ENCODE assay signal across 21 cellular contexts in the genomic region with DNA sequence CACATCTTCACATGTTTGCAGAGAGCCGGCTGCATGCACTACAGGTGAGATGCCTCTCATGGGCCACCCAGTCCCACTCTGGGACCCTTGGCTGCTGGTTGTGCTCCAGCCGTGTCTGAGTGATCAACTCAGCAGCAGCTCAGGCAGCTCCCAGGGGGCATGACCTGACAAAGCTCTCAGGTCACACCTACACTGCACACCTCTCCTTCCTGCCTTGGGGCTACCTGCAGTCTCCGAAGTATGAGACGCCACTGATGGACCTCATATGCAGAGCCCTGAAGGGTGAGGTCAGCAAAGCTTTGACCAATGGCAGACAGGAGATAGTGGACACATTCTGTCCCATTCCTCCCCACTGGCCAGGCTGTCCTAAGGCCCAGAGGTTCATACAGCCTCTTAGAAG. TPM values are rescaled to one million over a fixed set of nuclear protein-coding genes. Genes with fewer than 3 reads are reported as not detected.
DNase-seq lines count a peak whose midpoint lies in the region; ATAC-seq and TF ChIP-seq lines count a peak whose summit lies in the region.
"Had no signal": no experiment of that assay in that cellular context is flagged by ENCODE, and none has a peak within 500 bp of the region (broad histone marks: within the 10 kb centered on the region; RNA-seq: fewer than 3 reads in every experiment).

No MANE protein-coding gene starts in this region.

- dilution Hi-C loops in IMR-90 (cut with HindIII; ENCODE audit: low sequenced_read_pairs, unreplicated experiment): no loop called here

- H3K27me3 Mint-ChIP-seq in T-helper 17 cell: no peaks in the 10 kb centered on the region
- H3K27me3 Mint-ChIP-seq: CD8-positive, alpha-beta memory T cell had no signal

- in situ Hi-C loops in IMR-90 (cut with MboI; ENCODE audit: low sequenced_read_pairs): no loop called here

- H4K20me1 ChIP-seq in BLaER1 (no peaks in the 10 kb centered on the region), IMR-90 (ENCODE audit: insufficient read depth, low read length) (no peaks in the 10 kb centered on the region)

- no peak for TF ChIP-seq RAD21 in IMR-90 (IDR thresholded peaks at IDR 0.05; ENCODE audit: low read length)

- no peak overlapping the region; the same call in none of the 2 replicates for H2BK120ac ChIP-seq in IMR-90 (ENCODE audit: low read depth, low read length)
- H2BK120ac ChIP-seq in neuronal stem cell (ENCODE audit: low read depth, low read length): no peak overlapping the region

- peak overlapping the region; percentile 56; the same call in 1 of the 2 replicates for H3K4ac ChIP-seq in IMR-90 (ENCODE audit: low read depth, low read length)
- H3K4ac ChIP-seq in neuronal stem cell (ENCODE audit: low read length): no peak overlapping the region

- H3K14ac ChIP-seq in IMR-90 (replicated peaks; ENCODE audit: low read depth, low read length) (0 out of 2 replicates have a peak overlapping the region, but pooled peaks have one; percentile 53), neuronal stem cell (ENCODE audit: low read length) (no peak overlapping the region)

- POLR2A ChIA-PET in IMR-90 (lab: Charles Lee; ENCODE audit: unreplicated experiment): interaction anchor here (1.0 kb wide), 1 partner anchor 52 kb away, joined by 3 read pairs; no protein-coding TSS in a partner anchor

- peak overlapping the region; percentile 70 for H3K4me2 ChIP-seq in BLaER1
- H3K4me2 ChIP-seq in IMR-90 (ENCODE audit: low read depth, low read length): no peak overlapping the region
- no peak overlapping the region for H3K4me2 ChIP-seq in neuronal stem cell (ENCODE audit: insufficient read depth, low read length, poor library complexity, severe bottlenecking)
- H3K4me2 ChIP-seq: SK-N-SH had no signal

- intact Hi-C loops in IMR-90 (cut with micrococcal nuclease): no loop called here

- no peaks in the 10 kb centered on the region for H3K27me3 ChIP-seq in BLaER1
- no peaks in the 10 kb centered on the region for H3K27me3 ChIP-seq in IMR-90 (ENCODE audit: control insufficient read depth, insufficient read depth, low read length)
- peaks cover 0 to 9% (median 0%) of the 10 kb centered on the region in 3 experiments for H3K27me3 ChIP-seq in neuronal stem cell (ENCODE audit: control insufficient read depth in 3 of 3, insufficient read depth in 3 of 3, low read depth in 1 of 3, low read length in 3 of 3)

- H3K4me1 ChIP-seq in BLaER1 (peaks cover 52% of the 10 kb centered on the region), IMR-90 (ENCODE audit: control insufficient read depth, insufficient read depth, low read length) (peaks cover 10% of the 10 kb centered on the region), neuronal stem cell (ENCODE audit: control insufficient read depth in 2 of 2, insufficient read depth in 1 of 2, low read depth in 1 of 2, low read length in 2 of 2) (peaks cover 7 to 9% of the 10 kb centered on the region in 2 donors)

- no peak overlapping the region for H3K27ac Mint-ChIP-seq in T-helper 17 cell

- H2BK5ac ChIP-seq in IMR-90 (ENCODE audit: low read depth, low read length, poor library complexity, severe bottlenecking) (no peak overlapping the region), neuronal stem cell (ENCODE audit: low read length) (no peak overlapping the region)

- peak overlapping the region; percentile 41; the same call in 1 of the 3 replicates for H2BK15ac ChIP-seq in IMR-90 (ENCODE audit: low read depth, low read length)
- H2BK15ac ChIP-seq in neuronal stem cell (ENCODE audit: low read length): peak overlapping the region; percentile 19

- H3K56ac ChIP-seq in IMR-90 (ENCODE audit: extremely low read depth, insufficient read depth, low read length): no peak overlapping the region

- H3K4me3 ChIP-seq in BLaER1: no peak overlapping the region
- H3K4me3 ChIP-seq in IMR-90 (ENCODE audit: insufficient read depth, low read depth, low read length): no peak overlapping the region
- no peak overlapping the region for H3K4me3 ChIP-seq in neuronal stem cell (ENCODE audit: low read length in 2 of 2)
- H3K4me3 ChIP-seq: GM23248 had no signal

- no peak overlapping the region for H2AFZ ChIP-seq in IMR-90 (replicated peaks; ENCODE audit: low read length, poor library complexity)
- no peak overlapping the region for H2AFZ ChIP-seq in neuronal stem cell (ENCODE audit: low read length)
- H2AFZ ChIP-seq: GM23248 had no signal

- peaks cover 8% of the 10 kb centered on the region; the same call in 1 of the 2 replicates for H3K9me1 ChIP-seq in IMR-90 (ENCODE audit: insufficient read depth, low read length)

- BruUV-seq in IMR-90 (replicated peaks; lab: Mats Ljungman, UMichigan): no TSS peak

- DNase-seq in IMR-90 (no peak), islet precursor cell (peak; percentile 45), neuronal stem cell (ENCODE audit: low spot score) (no peak), GM20000 (ENCODE audit: low spot score) (no peak), T-helper 17 cell (no peak)
- DNase-seq: C1 segment of cervical spinal cord; CD8-positive, alpha-beta memory T cell; DMS53; GM23248; KG1; NCI-H1105 treated with DMSO at 0.1 percent for 48 hours; NCI-H1694 treated with DMSO at 0.1 percent for 48 hours; NCI-H510A treated with DMSO at 0.1 percent for 48 hours; NCI-H774; RPMI8226; SHP77 treated with DMSO at 0.1 percent for 48 hours; SK-N-SH had no signal

- H3K27ac ChIP-seq in BLaER1: no peak overlapping the region
- H3K27ac ChIP-seq in IMR-90 (ENCODE audit: insufficient read depth, low read length): no peak overlapping the region
- H3K27ac ChIP-seq in neuronal stem cell (replicated peaks; ENCODE audit: low read length): no peak overlapping the region
- H3K27ac ChIP-seq: GM23248 had no signal

- no peak overlapping the region for H3K4me3 Mint-ChIP-seq in T-helper 17 cell
- H3K4me3 Mint-ChIP-seq: CD8-positive, alpha-beta memory T cell had no signal

- CTCF ChIA-PET in IMR-90 (lab: Yijun Ruan, JAX): no interaction called here

- no peak overlapping the region for H4K8ac ChIP-seq in IMR-90 (ENCODE audit: low read depth in 2 of 2, low read length in 2 of 2)
- no peak overlapping the region for H4K8ac ChIP-seq in neuronal stem cell (ENCODE audit: low read depth, low read length)

- no peak for TF ChIP-seq POLR2A in IMR-90 (IDR thresholded peaks at IDR 0.05; ENCODE audit: low read depth, low read length)

- no peaks in the 10 kb centered on the region for H3K36me3 ChIP-seq in BLaER1
- H3K36me3 ChIP-seq in IMR-90 (ENCODE audit: control insufficient read depth, insufficient read depth, low read length): no peaks in the 10 kb centered on the region
- no peaks in the 10 kb centered on the region for H3K36me3 ChIP-seq in neuronal stem cell (replicated peaks in 1 of 2; ENCODE audit: control insufficient read depth in 2 of 2, insufficient read depth in 2 of 2, low read length in 2 of 2)

- TF ChIP-seq CTCF in IMR-90 (conservative IDR thresholded peaks at IDR 0.05; ENCODE audit: low read depth, low read length) (no peak), GM20000 (IDR thresholded peaks at IDR 0.05; ENCODE audit: extremely low read depth, missing control alignments) (no peak)

- H2BK20ac ChIP-seq in IMR-90 (ENCODE audit: low read depth, low read length): peak overlapping the region; percentile 62

- H4K91ac ChIP-seq in IMR-90 (ENCODE audit: insufficient read depth, low read depth, low read length): peak overlapping the region; percentile 24; the same call in 1 of the 2 replicates
- H4K91ac ChIP-seq in neuronal stem cell (ENCODE audit: low read depth, low read length, poor library complexity): no peak overlapping the region

- ATAC-seq in IMR-90 (ENCODE audit: low read depth) (no peak), GM21528 (IDR thresholded peaks at IDR 0.05; ENCODE audit: low FRiP score, unreplicated experiment) (no peak), HG02885 (IDR thresholded peaks at IDR 0.05; ENCODE audit: poor library complexity, unreplicated experiment) (no peak), T-helper 17 cell (no peak)
- ATAC-seq: HCT116 had no signal

- peak overlapping the region; percentile 37; the same call in 1 of the 2 replicates for H2AK5ac ChIP-seq in IMR-90 (ENCODE audit: low read depth, low read length)
- no peak overlapping the region for H2AK5ac ChIP-seq in neuronal stem cell (ENCODE audit: low read depth, low read length)

- no peak overlapping the region for H3K23ac ChIP-seq in IMR-90 (ENCODE audit: low read depth, low read length)
- H3K23ac ChIP-seq in neuronal stem cell (ENCODE audit: low read depth, low read length, poor library complexity): no peak overlapping the region

- H3K36me3 Mint-ChIP-seq in T-helper 17 cell (ENCODE audit: low read depth): peaks cover 5% of the 10 kb centered on the region
- H3K36me3 Mint-ChIP-seq: CD8-positive, alpha-beta memory T cell had no signal

- H3K4me1 Mint-ChIP-seq in T-helper 17 cell: peaks cover 18% of the 10 kb centered on the region

- H2BK12ac ChIP-seq in neuronal stem cell (ENCODE audit: low read length): peak overlapping the region; percentile 35

- H3K9ac ChIP-seq in BLaER1: no peak overlapping the region
- H3K9ac ChIP-seq in IMR-90 (ENCODE audit: low read depth, low read length): no peak overlapping the region
- H3K9ac ChIP-seq in neuronal stem cell (ENCODE audit: low read depth, low read length, poor library complexity): no peak overlapping the region
- H3K9ac ChIP-seq: GM23248, SK-N-SH had no signal

- no peaks in the 10 kb centered on the region for H3K9me3 ChIP-seq in BLaER1
- H3K9me3 ChIP-seq in IMR-90 (ENCODE audit: control insufficient read depth, insufficient read depth, low read length): no peaks in the 10 kb centered on the region
- no peaks in the 10 kb centered on the region for H3K9me3 ChIP-seq in neuronal stem cell (replicated peaks in 1 of 2; ENCODE audit: control insufficient read depth in 2 of 2, insufficient read depth in 1 of 2, low read depth in 1 of 2, low read length in 2 of 2)
- H3K9me3 ChIP-seq in T-helper 17 cell (ENCODE audit: control insufficient read depth, low read length, poor library complexity, severe bottlenecking): no peaks in the 10 kb centered on the region
- H3K9me3 ChIP-seq: SK-N-SH had no signal

- H3K79me1 ChIP-seq in IMR-90 (ENCODE audit: low read depth in 1 of 2, low read length in 2 of 2): 0 out of 4 replicates have a peak, but pooled peaks cover 0 to under 1% of the 10 kb centered on the region in 2 experiments
- H3K79me1 ChIP-seq in neuronal stem cell (ENCODE audit: low read depth, low read length): no peaks in the 10 kb centered on the region

- H4K5ac ChIP-seq in IMR-90 (ENCODE audit: low read depth, low read length): no peak overlapping the region

- H2AK9ac ChIP-seq in IMR-90 (replicated peaks; ENCODE audit: low read depth, low read length, poor library complexity): no peak overlapping the region

- 100% methylated on average over 1 of the region's 4 CpGs; no CpG with 5 or more reads in 1 of the 2 experiments for WGBS in IMR-90 (ENCODE audit: extremely low coverage in 2 of 2, insufficient read length in 1 of 2), 2 experiments
- no CpG with 5 or more reads among the region's 4 CpGs for WGBS in neuronal stem cell (ENCODE audit: extremely low coverage in 2 of 2, insufficient read length in 2 of 2, insufficient replicate concordance in 1 of 2), 2 donors

- no peak overlapping the region for H3K18ac ChIP-seq in IMR-90 (ENCODE audit: low read depth, low read length)
- no peak overlapping the region for H3K18ac ChIP-seq in neuronal stem cell (ENCODE audit: low read length)

RNA-seq across cellular contexts. Expression of a gene that starts 51.4 kb away (rescaled TPM):
- 155 and 158 TPM in 2 replicates for total RNA-seq in IMR-90 (2012; rRNA removed)
- polyA plus RNA-seq in IMR-90 (2012; rRNA removed): 163 and 202 TPM in 2 replicates
- 108 and 247 TPM in 2 replicates for polyA plus RNA-seq in IMR-90 (2012; cell fraction: cytosol; rRNA removed)
- polyA plus RNA-seq in IMR-90 (2012; cell fraction: nucleus; rRNA removed; ENCODE audit: low replicate concordance): 92.9 and 150 TPM in 2 replicates
- polyA plus RNA-seq in neuronal stem cell (2013, experiment 1 of 2): 20.2 TPM
- polyA plus RNA-seq in neuronal stem cell (2013, experiment 2 of 2): 18.1 TPM
- 100 to 1,000 TPM; 118 to 127 TPM for total RNA-seq in T-helper 17 cell
